1 cellular context compared by ENCODE assay signal in the genomic region with DNA sequence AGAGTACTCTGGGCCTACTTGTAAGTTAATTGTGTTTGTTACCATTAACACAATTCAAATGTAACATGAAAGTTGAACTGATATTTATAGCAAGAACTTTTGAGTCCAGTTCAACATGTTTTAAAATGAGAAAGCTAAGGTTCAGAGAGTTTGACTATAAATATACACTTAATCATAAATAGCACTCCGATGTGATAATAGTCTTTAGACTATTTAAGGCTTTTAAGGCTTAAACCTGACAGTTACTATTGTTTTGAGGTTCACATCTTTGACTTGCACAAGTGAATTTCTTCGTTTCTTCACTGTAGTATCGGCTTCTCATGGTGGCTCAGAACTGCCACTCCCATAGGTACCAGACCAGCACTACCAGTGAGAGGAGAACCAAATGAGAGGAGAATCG.
A peak's percentile ranks its signal among the peaks of the same experiment; 100 is the strongest.
TF ChIP-seq lines count a peak whose summit lies in the region.

No MANE protein-coding gene starts in this region.

TF ChIP-seq in GM12878, 131 proteins besides CTCF, POLR2A, EP300 and RAD21:
- TF ChIP-seq NFIC (IDR thresholded peaks at IDR 0.05; ENCODE audit: low read depth, low read length) (peak; percentile 23; the same call in 1 of the 2 replicates), CREM (IDR thresholded peaks at IDR 0.05; ENCODE audit: low read depth) (no peak), MEF2B (IDR thresholded peaks at IDR 0.05; ENCODE audit: partially characterized antibody, poor library complexity, severe bottlenecking) (peak; percentile 22), MEF2A (IDR thresholded peaks at IDR 0.05; ENCODE audit: insufficient read depth, low read depth, low read length) (peak; percentile 55; the same call in 1 of the 2 replicates)
